ENCODE assay signal across 8 cellular contexts in the genomic region with DNA sequence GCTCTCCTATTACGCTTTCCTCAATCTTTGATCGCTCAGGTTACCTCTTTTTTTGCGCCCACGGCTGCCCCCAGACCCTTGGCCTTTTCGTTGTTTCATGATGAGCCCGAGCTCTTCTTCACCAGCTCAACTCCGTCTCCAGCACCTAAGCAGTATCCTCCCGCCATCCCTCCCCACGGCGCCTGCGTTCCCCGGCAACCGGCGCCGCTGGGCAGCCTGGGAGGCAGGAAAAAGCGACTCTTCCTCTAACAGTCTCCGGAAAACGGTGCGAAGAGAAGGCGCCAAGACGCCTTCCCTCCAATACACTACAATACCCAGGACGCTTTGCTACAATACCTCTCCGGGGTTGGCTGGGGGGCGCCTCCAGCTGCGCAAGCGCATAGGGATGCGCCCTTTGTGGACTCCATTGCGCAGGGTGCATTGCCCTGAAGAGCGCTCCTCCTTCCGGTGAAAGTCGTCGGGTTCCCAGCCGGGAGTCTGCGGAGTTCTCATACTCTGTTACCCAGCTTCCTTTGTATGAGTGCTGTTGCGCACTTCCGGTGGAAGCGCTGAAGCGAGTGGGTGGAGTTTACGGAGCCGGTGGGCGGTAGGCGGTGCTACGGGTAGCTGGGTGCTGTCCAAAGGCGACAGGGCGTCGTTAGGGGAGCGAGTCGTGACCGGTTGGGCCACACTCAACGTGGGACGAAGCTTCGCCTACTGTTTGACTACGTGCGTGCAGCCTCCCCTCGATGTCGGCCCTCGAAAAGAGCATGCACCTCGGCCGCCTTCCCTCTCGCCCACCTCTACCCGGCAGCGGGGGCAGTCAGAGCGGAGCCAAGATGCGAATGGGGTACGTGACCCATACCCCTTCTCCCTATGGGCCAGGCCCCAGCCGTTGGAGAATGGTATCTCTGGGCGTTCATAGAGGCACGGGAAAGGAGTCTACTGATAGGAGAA. TPM values are rescaled to one million over a fixed set of nuclear protein-coding genes. Genes with fewer than 3 reads are reported as not detected.
DNase-seq lines count a peak whose midpoint lies in the region; ATAC-seq and TF ChIP-seq lines count a peak whose summit lies in the region.

A gene with protein sequence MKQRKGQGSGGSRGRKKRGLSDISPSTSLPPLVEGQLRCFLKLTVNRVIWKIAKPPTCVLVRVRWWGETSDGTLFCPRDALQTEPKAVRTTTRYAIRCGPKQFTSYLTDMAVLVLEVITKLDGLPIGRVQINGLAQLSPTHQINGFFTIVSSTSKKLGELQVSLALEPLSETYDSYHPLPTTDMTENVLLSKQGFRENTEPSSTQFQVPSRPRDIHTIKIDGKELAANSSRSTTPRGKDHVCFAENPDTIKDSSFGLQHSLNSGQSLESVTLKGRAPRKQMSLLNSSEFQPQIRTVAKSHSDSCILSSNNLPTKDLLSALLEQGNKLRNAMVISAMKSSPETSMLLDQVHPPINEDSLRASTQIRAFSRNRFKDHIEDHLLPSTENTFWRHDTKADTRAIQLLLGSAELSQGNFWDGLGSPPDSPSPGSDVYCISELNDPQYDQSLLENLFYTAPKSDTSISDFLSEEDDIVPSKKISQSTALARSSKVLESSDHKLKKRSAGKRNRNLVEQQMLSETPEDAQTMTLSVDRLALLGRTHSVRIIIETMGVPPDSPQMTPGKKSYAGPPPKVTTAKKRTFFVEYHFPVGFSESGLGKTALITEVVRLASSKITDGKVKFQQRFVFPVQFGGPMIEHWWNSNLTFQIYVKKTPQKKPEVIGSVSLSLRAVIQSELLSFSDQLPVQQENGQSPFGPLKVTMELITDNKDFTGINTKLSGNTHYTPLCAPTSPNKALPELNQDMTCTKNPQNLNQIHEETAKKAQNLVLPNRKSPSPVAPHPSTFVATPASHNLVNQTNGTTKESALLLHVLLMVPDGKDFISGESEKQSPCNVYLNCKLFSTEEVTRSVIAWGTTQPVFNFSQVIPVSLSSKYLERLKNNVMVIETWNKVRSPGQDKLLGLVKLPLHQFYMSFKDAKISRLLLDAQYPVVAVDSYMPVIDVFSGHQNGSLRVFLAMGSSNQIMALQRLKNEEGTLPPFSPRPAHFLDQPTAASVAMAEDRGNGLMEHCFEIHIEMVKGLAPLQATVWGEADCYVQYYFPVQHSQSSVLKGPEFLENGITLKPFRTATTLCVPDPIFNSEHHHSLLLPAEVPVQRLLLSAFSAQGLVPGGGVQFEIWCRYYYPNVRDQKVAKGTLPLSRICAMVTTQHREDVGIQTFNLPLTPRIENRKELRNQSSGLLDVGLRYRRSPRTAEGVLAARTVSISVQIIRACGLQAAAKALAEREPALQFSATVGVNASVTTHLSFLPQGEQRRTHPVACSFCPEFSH (N-terminal part only) (minus strand): TSS at position 309 of the 936 bp plus-strand sequence. CDS start 210 bp downstream, at position 99.
A gene with protein sequence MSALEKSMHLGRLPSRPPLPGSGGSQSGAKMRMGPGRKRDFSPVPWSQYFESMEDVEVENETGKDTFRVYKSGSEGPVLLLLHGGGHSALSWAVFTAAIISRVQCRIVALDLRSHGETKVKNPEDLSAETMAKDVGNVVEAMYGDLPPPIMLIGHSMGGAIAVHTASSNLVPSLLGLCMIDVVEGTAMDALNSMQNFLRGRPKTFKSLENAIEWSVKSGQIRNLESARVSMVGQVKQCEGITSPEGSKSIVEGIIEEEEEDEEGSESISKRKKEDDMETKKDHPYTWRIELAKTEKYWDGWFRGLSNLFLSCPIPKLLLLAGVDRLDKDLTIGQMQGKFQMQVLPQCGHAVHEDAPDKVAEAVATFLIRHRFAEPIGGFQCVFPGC (plus strand): TSS at position 596 of the 936 bp plus-strand sequence. CDS start 133 bp downstream, at position 729.

- H3K9ac ChIP-seq in fibroblast of lung (ENCODE audit: insufficient read depth, low read length), result peak within 1 kb of the TSS; percentile 84

- TF ChIP-seq CTCF in LNCAP (IDR thresholded peaks at IDR 0.05) (peak; percentile 29; the same call in 1 of the 2 replicates), fibroblast of lung (conservative IDR thresholded peaks at IDR 0.05 in 1 of 2, IDR thresholded peaks at IDR 0.05 in 1 of 2; ENCODE audit: low read depth in 1 of 2, low read length in 2 of 2) (peak; percentile 19 to 38)

- peaks cover 11% of the 10 kb centered on the region for H3K4me1 Mint-ChIP-seq in activated T-helper 1 cell treated with anti-CD3 and anti-CD28 coated beads, Interleukin-12 subunit alpha, Interleukin-12 subunit beta, Interleukin-2, Interleukin-4 antibody, amounts not matched to agents 30 ng/mL and 10 ng/mL and 1 ng/mL, durations not matched to agents 14 hours and 24 hours and 36 hours (ENCODE audit: low read depth)
- peaks cover 4 to 6% (median 5%) of the 10 kb centered on the region in 3 donors for H3K4me1 Mint-ChIP-seq in naive B cell
- H3K4me1 Mint-ChIP-seq in stimulated activated memory B cell treated with anti-CD40 and anti-IgM and Interleukin-4, amounts not matched to agents 10 μg/mL and 1 μg/mL and 100 μg/mL, for 72 hours, result peaks cover 6% of the 10 kb centered on the region

- H3K79me2 ChIP-seq in fibroblast of lung (ENCODE audit: control insufficient read depth, insufficient read depth, low read length), result peaks cover 39% of the 10 kb centered on the region

- H2AFZ ChIP-seq in fibroblast of lung (ENCODE audit: low read length), result peak within 1 kb of the TSS; percentile 98

- no peaks in the 10 kb centered on the region for H3K9me3 Mint-ChIP-seq in activated T-helper 1 cell treated with anti-CD3 and anti-CD28 coated beads, Interleukin-12 subunit alpha, Interleukin-12 subunit beta, Interleukin-2, Interleukin-4 antibody, amounts not matched to agents 30 ng/mL and 10 ng/mL and 1 ng/mL, durations not matched to agents 14 hours and 24 hours and 36 hours
- H3K9me3 Mint-ChIP-seq in naive B cell, result no peaks in the 10 kb centered on the region
- no peaks in the 10 kb centered on the region for H3K9me3 Mint-ChIP-seq in stimulated activated memory B cell treated with anti-CD40 and anti-IgM and Interleukin-4, amounts not matched to agents 10 μg/mL and 1 μg/mL and 100 μg/mL, for 72 hours

- H3K9me3 ChIP-seq in fibroblast of lung (ENCODE audit: control insufficient read depth, insufficient read depth, low read depth, low read length), result no peaks in the 10 kb centered on the region

- ATAC-seq in naive B cell (ENCODE audit: low read depth in 2 of 2), result peak; percentile 94 to 95
- peak; percentile 100 for ATAC-seq in stimulated activated memory B cell treated with anti-CD40 and anti-IgM and Interleukin-4, amounts not matched to agents 10 μg/mL and 1 μg/mL and 100 μg/mL, for 72 hours

- no peaks in the 10 kb centered on the region for H3K27me3 Mint-ChIP-seq in activated T-helper 1 cell treated with anti-CD3 and anti-CD28 coated beads, Interleukin-12 subunit alpha, Interleukin-12 subunit beta, Interleukin-2, Interleukin-4 antibody, amounts not matched to agents 30 ng/mL and 10 ng/mL and 1 ng/mL, durations not matched to agents 14 hours and 24 hours and 36 hours (ENCODE audit: insufficient read depth)
- H3K27me3 Mint-ChIP-seq in naive B cell, result no peaks in the 10 kb centered on the region
- H3K27me3 Mint-ChIP-seq in stimulated activated memory B cell treated with anti-CD40 and anti-IgM and Interleukin-4, amounts not matched to agents 10 μg/mL and 1 μg/mL and 100 μg/mL, for 72 hours, result no peaks in the 10 kb centered on the region

- H3K36me3 Mint-ChIP-seq in activated T-helper 1 cell treated with anti-CD3 and anti-CD28 coated beads, Interleukin-12 subunit alpha, Interleukin-12 subunit beta, Interleukin-2, Interleukin-4 antibody, amounts not matched to agents 30 ng/mL and 10 ng/mL and 1 ng/mL, durations not matched to agents 14 hours and 24 hours and 36 hours (ENCODE audit: low read depth), result peaks cover 7% of the 10 kb centered on the region
- peaks cover 0 to 8% of the 10 kb centered on the region in 2 donors for H3K36me3 Mint-ChIP-seq in naive B cell
- H3K36me3 Mint-ChIP-seq in stimulated activated memory B cell treated with anti-CD40 and anti-IgM and Interleukin-4, amounts not matched to agents 10 μg/mL and 1 μg/mL and 100 μg/mL, for 72 hours, result no peaks in the 10 kb centered on the region

- H3K4me2 ChIP-seq in fibroblast of lung (ENCODE audit: extremely low read depth, insufficient read depth, low read length), result peak within 1 kb of the TSS; percentile 100

- DNase-seq in EL (peak; percentile 100), GOT3 (lab: John Stamatoyannopoulos, UW) (peak; percentile 94), RPMI7951 (ENCODE audit: low read depth) (peak; percentile 100), fibroblast of lung (ENCODE audit: low read depth in 2 of 2) (peak; percentile 99 to 100), naive B cell (peak; percentile 97)
- DNase-seq in activated T-helper 1 cell treated with anti-CD3 and anti-CD28 coated beads, Interleukin-12 subunit alpha, Interleukin-12 subunit beta, Interleukin-2, Interleukin-4 antibody, amounts not matched to agents 30 ng/mL and 10 ng/mL and 1 ng/mL, durations not matched to agents 14 hours and 24 hours and 36 hours (ENCODE audit: low spot score), result peak; percentile 99

- H4K20me1 ChIP-seq in fibroblast of lung (ENCODE audit: control insufficient read depth, extremely low read depth, insufficient read depth, low read length), result peaks cover 2% of the 10 kb centered on the region

- H3K4me3 Mint-ChIP-seq in activated T-helper 1 cell treated with anti-CD3 and anti-CD28 coated beads, Interleukin-12 subunit alpha, Interleukin-12 subunit beta, Interleukin-2, Interleukin-4 antibody, amounts not matched to agents 30 ng/mL and 10 ng/mL and 1 ng/mL, durations not matched to agents 14 hours and 24 hours and 36 hours, result no peak within 1 kb of the TSS
- no peak within 1 kb of the TSS for H3K4me3 Mint-ChIP-seq in naive B cell
- H3K4me3 Mint-ChIP-seq in stimulated activated memory B cell treated with anti-CD40 and anti-IgM and Interleukin-4, amounts not matched to agents 10 μg/mL and 1 μg/mL and 100 μg/mL, for 72 hours, result no peak within 1 kb of the TSS

- H3K27ac ChIP-seq in fibroblast of lung (ENCODE audit: insufficient read depth, low read length), result peak within 1 kb of the TSS; percentile 91

- peak within 1 kb of the TSS; percentile 91 to 99 (median 96) for H3K4me3 ChIP-seq in fibroblast of lung (replicated peaks in 1 of 4; ENCODE audit: control extremely low read depth in 1 of 4, insufficient read depth in 1 of 4, low read depth in 3 of 4, low read length in 4 of 4)

- peaks cover 10% of the 10 kb centered on the region for H3K4me1 ChIP-seq in fibroblast of lung (ENCODE audit: control insufficient read depth, extremely low read depth, insufficient read depth, low read length)

- intact Hi-C loops in activated T-helper 1 cell treated with anti-CD3 and anti-CD28 coated beads, Interleukin-12 subunit alpha, Interleukin-12 subunit beta, Interleukin-2, Interleukin-4 antibody, amounts not matched to agents 30 ng/mL and 10 ng/mL and 1 ng/mL, durations not matched to agents 14 hours and 24 hours and 36 hours (cut with micrococcal nuclease), result loop anchor here (1.0 to 2.0 kb wide), 11 partner anchors 176 to 573 kb away; a partner anchor contains a TSS

- H3K27ac Mint-ChIP-seq in activated T-helper 1 cell treated with anti-CD3 and anti-CD28 coated beads, Interleukin-12 subunit alpha, Interleukin-12 subunit beta, Interleukin-2, Interleukin-4 antibody, amounts not matched to agents 30 ng/mL and 10 ng/mL and 1 ng/mL, durations not matched to agents 14 hours and 24 hours and 36 hours, result no peak within 1 kb of the TSS
- no peak within 1 kb of the TSS for H3K27ac Mint-ChIP-seq in naive B cell
- H3K27ac Mint-ChIP-seq in stimulated activated memory B cell treated with anti-CD40 and anti-IgM and Interleukin-4, amounts not matched to agents 10 μg/mL and 1 μg/mL and 100 μg/mL, for 72 hours, result no peak within 1 kb of the TSS

- H3K36me3 ChIP-seq in fibroblast of lung (ENCODE audit: control insufficient read depth, insufficient read depth, low read length), result peaks cover 3% of the 10 kb centered on the region

- H3K27me3 ChIP-seq in fibroblast of lung (ENCODE audit: control insufficient read depth, insufficient read depth, low read length), result no peaks in the 10 kb centered on the region

RNA-seq across cellular contexts. Expression of the first gene that starts in this region (rescaled TPM):
- total RNA-seq in RPMI7951 (2014; rRNA removed; shearing (Covaris generic)), result 11.8 and 16.1 TPM in 2 replicates
- total RNA-seq in activated T-helper 1 cell treated with anti-CD3 and anti-CD28 coated beads, Interleukin-12 subunit alpha, Interleukin-12 subunit beta, Interleukin-2, Interleukin-4 antibody, amounts not matched to agents 30 ng/mL and 10 ng/mL and 1 ng/mL, durations not matched to agents 14 hours and 24 hours and 36 hours, result 46.5 and 49.5 TPM in 2 replicates
- 6.2 and 8.3 TPM in 2 replicates for total RNA-seq in fibroblast of lung
- polyA plus RNA-seq in fibroblast of lung (5.8 and 7.5 TPM in 2 replicates), naive B cell (ENCODE audit: low read depth in 6 of 6) (10 to 100 TPM in 3 of 6 donors, 1 to 10 TPM in 3; 4.6 to 22.2 (median 9.9) TPM)
- 7.1 and 8.8 TPM in 2 replicates for polyA plus RNA-seq in fibroblast of lung (2012)
- polyA minus RNA-seq in fibroblast of lung (ENCODE audit: low replicate concordance), result 35.5 and 51.2 TPM in 2 replicates

RNA-seq across cellular contexts. Expression of the second gene that starts in this region (rescaled TPM):
- 48.2 and 63.8 TPM in 2 replicates for total RNA-seq in RPMI7951 (2014; rRNA removed; shearing (Covaris generic))
- 64.8 and 68.1 TPM in 2 replicates for total RNA-seq in activated T-helper 1 cell treated with anti-CD3 and anti-CD28 coated beads, Interleukin-12 subunit alpha, Interleukin-12 subunit beta, Interleukin-2, Interleukin-4 antibody, amounts not matched to agents 30 ng/mL and 10 ng/mL and 1 ng/mL, durations not matched to agents 14 hours and 24 hours and 36 hours
- total RNA-seq in fibroblast of lung, result 20.0 and 35.3 TPM in 2 replicates
- 38.8 and 44.0 TPM in 2 replicates for polyA plus RNA-seq in fibroblast of lung
- 31.5 and 36.7 TPM in 2 replicates for polyA plus RNA-seq in fibroblast of lung (2012)
- polyA minus RNA-seq in fibroblast of lung (ENCODE audit: low replicate concordance), result 59.0 and 72.7 TPM in 2 replicates
- polyA plus RNA-seq in naive B cell (ENCODE audit: low read depth in 6 of 6), result 10 to 100 TPM in 3 of 6 donors, 1 to 10 TPM in 3; 5.4 to 12.7 (median 10.7) TPM

Comparison
In these comparisons a context has a peak if more than half of its experiments do, and no peak if none do; other contexts are left out.
1. Peak in every context shown above with its lines: DNase-seq, ATAC-seq, H3K4me3 ChIP-seq and H3K27ac ChIP-seq.